15 cellular contexts compared by ENCODE assay signal in genomic region chr9:134381262-134381661, GRCh38. TPM values are rescaled to one million over a fixed set of nuclear protein-coding genes. Genes with fewer than 3 reads are reported as not detected.
DNase-seq lines count a peak whose midpoint lies in the region; ATAC-seq and TF ChIP-seq lines count a peak whose summit lies in the region.
"Had no signal": no experiment of that assay in that cellular context is flagged by ENCODE, and none has a peak within 500 bp of the region (broad histone marks: within the 10 kb centered on the region; RNA-seq: fewer than 3 reads in every experiment).

No MANE protein-coding gene starts in this region.

- H3K36me3 Mint-ChIP-seq in CD4-positive, alpha-beta memory T cell = no peaks in the 10 kb centered on the region
- H3K36me3 Mint-ChIP-seq in progenitor cell of endocrine pancreas (ENCODE audit: insufficient read depth) = no peaks in the 10 kb centered on the region
- H3K36me3 Mint-ChIP-seq: activated CD4-positive, alpha-beta memory T cell treated with anti-CD3 and anti-CD28 coated beads for 36 hours had no signal

- CTCF ChIA-PET in CD4-positive, alpha-beta memory T cell (lab: Charles Lee; ENCODE audit: partially characterized antibody) = interaction anchor here (1.2 kb wide), 1 partner anchor 16 kb away, joined by 5 read pairs; no protein-coding TSS in a partner anchor
- CTCF ChIA-PET in PC-9 (lab: Charles Lee) = no interaction called here

- no peaks in the 10 kb centered on the region for H3K27me3 ChIP-seq in CD4-positive, alpha-beta memory T cell (ENCODE audit: insufficient read depth, low read length)
- no peaks in the 10 kb centered on the region for H3K27me3 ChIP-seq in PC-9 (ENCODE audit: insufficient read depth, low read depth)
- no peaks in the 10 kb centered on the region for H3K27me3 ChIP-seq in hepatocyte

- POLR2A ChIA-PET in CD4-positive, alpha-beta memory T cell (lab: Charles Lee; ENCODE audit: partially characterized antibody) = interaction anchor here (2.9 kb wide), 1 partner anchor 10 kb away, joined by 13 read pairs; no protein-coding TSS in a partner anchor
- POLR2A ChIA-PET in PC-9 (lab: Charles Lee; ENCODE audit: unreplicated experiment) = interaction anchor here (0.6 kb wide), 1 partner anchor 53 kb away, joined by 4 read pairs; no protein-coding TSS in a partner anchor

- H3K79me2 ChIP-seq in PC-9 (ENCODE audit: low read depth) (peaks cover 91% of the 10 kb centered on the region), hepatocyte (peaks cover 100% of the 10 kb centered on the region)

- H3K27ac ChIP-seq in CD4-positive, alpha-beta memory T cell (ENCODE audit: low read depth, low read length) = no peak overlapping the region
- H3K27ac ChIP-seq in PC-9 (peak overlapping the region; percentile 94; the same call in 1 of the 2 replicates), hepatocyte (peak overlapping the region; percentile 94)

- no peak overlapping the region for H3K4me3 ChIP-seq in CD4-positive, alpha-beta memory T cell (ENCODE audit: low read length in 2 of 2)
- H3K4me3 ChIP-seq in PC-9 (no peak overlapping the region), hepatocyte (no peak overlapping the region)

- no TSS peak for BruUV-seq in PC-9 (replicated peaks; lab: Mats Ljungman, UMichigan)

- no peaks in the 10 kb centered on the region for H3K9me3 Mint-ChIP-seq in CD4-positive, alpha-beta memory T cell
- no peaks in the 10 kb centered on the region for H3K9me3 Mint-ChIP-seq in progenitor cell of endocrine pancreas (ENCODE audit: low read depth)
- H3K9me3 Mint-ChIP-seq: activated CD4-positive, alpha-beta memory T cell treated with anti-CD3 and anti-CD28 coated beads for 36 hours; activated naive CD8-positive, alpha-beta T cell treated with anti-CD3 and anti-CD28 coated beads, Interleukin-2, amount 50 U/mL, for 24 hours had no signal

- H3K27me3 Mint-ChIP-seq in CD4-positive, alpha-beta memory T cell = no peaks in the 10 kb centered on the region
- no peaks in the 10 kb centered on the region for H3K27me3 Mint-ChIP-seq in progenitor cell of endocrine pancreas
- H3K27me3 Mint-ChIP-seq: activated CD4-positive, alpha-beta memory T cell treated with anti-CD3 and anti-CD28 coated beads for 36 hours had no signal

- H3K4me3 Mint-ChIP-seq in CD4-positive, alpha-beta memory T cell = peak overlapping the region in 2 of 8 donors; percentile 55 to 86
- H3K4me3 Mint-ChIP-seq in progenitor cell of endocrine pancreas (ENCODE audit: low read depth) = no peak overlapping the region
- H3K4me3 Mint-ChIP-seq: activated CD4-positive, alpha-beta memory T cell treated with anti-CD3 and anti-CD28 coated beads for 36 hours; activated naive CD8-positive, alpha-beta T cell treated with anti-CD3 and anti-CD28 coated beads, Interleukin-2, amount 50 U/mL, for 24 hours had no signal

- 93% methylated on average over 6 of the region's 7 CpGs for WGBS in hepatocyte (ENCODE audit: low lambda C conversion rate, missing lambda C conversion rate)

- no peak for ATAC-seq in HG03139 (IDR thresholded peaks at IDR 0.05; ENCODE audit: unreplicated experiment)
- ATAC-seq in GM21723 (IDR thresholded peaks at IDR 0.05; ENCODE audit: unreplicated experiment) = no peak
- ATAC-seq: left colon, SK-N-SH treated with all-trans-retinoic acid at 6 μM for 48 hours had no signal

- H4K20me1 ChIP-seq in PC-9 (ENCODE audit: insufficient read depth) (peaks cover 5% of the 10 kb centered on the region; the same call in 1 of the 2 replicates), hepatocyte (ENCODE audit: insufficient read depth, poor library complexity, severe bottlenecking) (peaks cover 98% of the 10 kb centered on the region)

- H3K27ac Mint-ChIP-seq in CD4-positive, alpha-beta memory T cell = peak overlapping the region in 4 of 7 donors; percentile 57 to 89 (median 76)
- peak overlapping the region; percentile 71 for H3K27ac Mint-ChIP-seq in progenitor cell of endocrine pancreas
- H3K27ac Mint-ChIP-seq: activated CD4-positive, alpha-beta memory T cell treated with anti-CD3 and anti-CD28 coated beads for 36 hours; activated naive CD8-positive, alpha-beta T cell treated with anti-CD3 and anti-CD28 coated beads, Interleukin-2, amount 50 U/mL, for 24 hours had no signal

- H2AFZ ChIP-seq in PC-9 = no peak overlapping the region
- no peak overlapping the region for H2AFZ ChIP-seq in hepatocyte

- no peak for TF ChIP-seq CTCF in PC-9 (conservative IDR thresholded peaks at IDR 0.05)
- no peak for TF ChIP-seq CTCF in hepatocyte (IDR thresholded peaks at IDR 0.05; ENCODE audit: poor library complexity)
- TF ChIP-seq CTCF in progenitor cell of endocrine pancreas (IDR thresholded peaks at IDR 0.05; ENCODE audit: unreplicated experiment) = no peak

- peaks cover 14 to 42% (median 31%) of the 10 kb centered on the region in 4 donors for H3K4me1 Mint-ChIP-seq in CD4-positive, alpha-beta memory T cell
- H3K4me1 Mint-ChIP-seq in progenitor cell of endocrine pancreas (ENCODE audit: low read depth) = peaks cover 12% of the 10 kb centered on the region

- H3F3A ChIP-seq in PC-9 (ENCODE audit: insufficient read depth, low read depth) = peaks cover 40% of the 10 kb centered on the region

- no peak overlapping the region; the same call in 1 of the 2 replicates for H3K4me2 ChIP-seq in PC-9
- H3K4me2 ChIP-seq in hepatocyte = peak overlapping the region; percentile 65

- intact Hi-C loops in CD4-positive, alpha-beta memory T cell (cut with micrococcal nuclease) = no loop called here
- intact Hi-C loops in PC-9 (cut with micrococcal nuclease; ENCODE audit: unreplicated experiment) = no loop called here

- no peak for DNase-seq in CD4-positive, alpha-beta memory T cell
- DNase-seq in PC-9 (no peak), hepatocyte (ENCODE audit: low spot score) (no peak), progenitor cell of endocrine pancreas (ENCODE audit: low spot score, unreplicated experiment) (no peak), NOMO-1 treated with dmso at 0.1 percent for 144 hours (lab: John Stamatoyannopoulos, UW; ENCODE audit: unreplicated experiment) (no peak), COLO829 (ENCODE audit: low spot score) (no peak)
- DNase-seq: caudate nucleus, left colon, NCI-H1092, NCI-H526 had no signal

- H3K9me2 ChIP-seq in PC-9 (ENCODE audit: insufficient read depth) (no peaks in the 10 kb centered on the region), hepatocyte (replicated peaks; ENCODE audit: insufficient read depth) (no peaks in the 10 kb centered on the region)

- no peaks in the 10 kb centered on the region for H3K9me3 ChIP-seq in CD4-positive, alpha-beta memory T cell (ENCODE audit: control insufficient read depth in 1 of 2, low read length in 2 of 2)
- H3K9me3 ChIP-seq in PC-9 (ENCODE audit: insufficient read depth, low read depth) (no peaks in the 10 kb centered on the region), hepatocyte (ENCODE audit: low read depth) (no peaks in the 10 kb centered on the region)

- peaks cover 23% of the 10 kb centered on the region for H3K4me1 ChIP-seq in CD4-positive, alpha-beta memory T cell (ENCODE audit: insufficient read depth, low read length)
- peaks cover 90% of the 10 kb centered on the region for H3K4me1 ChIP-seq in PC-9 (replicated peaks; ENCODE audit: insufficient read depth)
- peaks cover 59% of the 10 kb centered on the region for H3K4me1 ChIP-seq in hepatocyte (ENCODE audit: insufficient read depth)

- H3K36me3 ChIP-seq in CD4-positive, alpha-beta memory T cell (ENCODE audit: insufficient read depth, low read length) = no peaks in the 10 kb centered on the region
- H3K36me3 ChIP-seq in PC-9 (ENCODE audit: low read depth) (no peaks in the 10 kb centered on the region), hepatocyte (replicated peaks; ENCODE audit: insufficient read depth, low read depth) (no peaks in the 10 kb centered on the region)

RNA-seq across cellular contexts. Expression of gene RXRA, which starts 55.0 kb away (rescaled TPM):
- total RNA-seq in CD4-positive, alpha-beta memory T cell = 10 to 100 TPM; 11.6 to 11.9 TPM
- polyA plus RNA-seq in CD4-positive, alpha-beta memory T cell = 1 to 10 TPM; 1.0 to 1.3 TPM
- total RNA-seq in PC-9 (2021) = 116 and 146 TPM in 2 replicates
- total RNA-seq in hepatocyte = 32.5 and 35.9 TPM in 2 replicates
- 34.3 and 41.6 TPM in 2 replicates for polyA plus RNA-seq in hepatocyte
- 58.4 and 64.8 TPM in 2 replicates for total RNA-seq in progenitor cell of endocrine pancreas
